In the genomic region with DNA sequence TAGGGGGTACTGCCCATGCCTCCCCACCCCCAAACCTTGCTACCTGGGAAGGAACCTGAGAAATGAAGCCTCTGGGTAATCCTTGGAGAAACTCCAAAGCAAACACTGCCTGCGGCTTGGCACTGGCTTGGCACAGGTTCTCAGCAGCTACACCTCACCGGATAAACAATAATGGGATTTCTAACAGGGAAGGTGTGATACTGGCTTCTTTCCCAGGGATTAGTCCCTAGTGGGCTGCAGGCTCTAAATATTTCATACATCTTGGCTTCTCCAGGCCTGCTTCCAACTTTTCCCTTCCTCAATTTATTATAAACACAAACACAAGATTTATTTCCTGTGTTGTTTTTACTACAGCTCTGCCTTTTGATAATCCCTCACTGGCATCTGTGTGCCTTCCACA, we compare ENCODE assay signal across 1 cellular context.
TF ChIP-seq lines count a peak whose summit lies in the region.

No MANE protein-coding gene starts in this region.

TF ChIP-seq in HCT116, 20 proteins besides CTCF, POLR2A, EP300 and RAD21 (continued from another document):
- TF ChIP-seq CEBPB (IDR thresholded peaks at IDR 0.05; ENCODE audit: low read depth) (no peak), YY1 (IDR thresholded peaks at IDR 0.05; ENCODE audit: extremely low read depth, insufficient replicate concordance, low read depth, low read length) (no peak), SIN3A (IDR thresholded peaks at IDR 0.05; ENCODE audit: low read depth) (no peak; the same call in 1 of the 2 replicates), JUND (IDR thresholded peaks at IDR 0.05) (peak; percentile 59), EZH2 (IDR thresholded peaks at IDR 0.05) (no peak), REST (IDR thresholded peaks at IDR 0.05; ENCODE audit: low read depth) (no peak), FOSL1 (IDR thresholded peaks at IDR 0.05; ENCODE audit: low read depth) (no peak), CBX3 (IDR thresholded peaks at IDR 0.05; ENCODE audit: low read depth) (peak; percentile 54; the same call in 1 of the 2 replicates)
- TF ChIP-seq, protein P1, sequence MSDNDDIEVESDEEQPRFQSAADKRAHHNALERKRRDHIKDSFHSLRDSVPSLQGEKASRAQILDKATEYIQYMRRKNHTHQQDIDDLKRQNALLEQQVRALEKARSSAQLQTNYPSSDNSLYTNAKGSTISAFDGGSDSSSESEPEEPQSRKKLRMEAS (IDR thresholded peaks at IDR 0.05), result peak; percentile 54
